Comparison of ENCODE assay signal across 15 cellular contexts in genomic region chrX:52873825-52874224, GRCh38. TPM values are rescaled to one million over a fixed set of nuclear protein-coding genes. Genes with fewer than 3 reads are reported as not detected.
"Had no signal": no experiment of that assay in that cellular context is flagged by ENCODE, and none has a peak within 500 bp of the region (broad histone marks: within the 10 kb centered on the region; RNA-seq: fewer than 3 reads in every experiment).

No MANE protein-coding gene starts in this region.

RNA-seq across cellular contexts. Expression of gene XAGE3, which starts 5.9 kb away (rescaled TPM):
- total RNA-seq: stomach, subcutaneous adipose tissue, suprapubic skin, temporal lobe, thoracic aorta, thyroid gland, tibial nerve, transverse colon, upper lobe of left lung, upper lobe of right lung, ureter, urinary bladder, uterus, vagina had no signal
- polyA plus RNA-seq: stomach, thymus, urinary bladder had no signal
